Comparison of ENCODE assay signal across 1 cellular context in the genomic region with DNA sequence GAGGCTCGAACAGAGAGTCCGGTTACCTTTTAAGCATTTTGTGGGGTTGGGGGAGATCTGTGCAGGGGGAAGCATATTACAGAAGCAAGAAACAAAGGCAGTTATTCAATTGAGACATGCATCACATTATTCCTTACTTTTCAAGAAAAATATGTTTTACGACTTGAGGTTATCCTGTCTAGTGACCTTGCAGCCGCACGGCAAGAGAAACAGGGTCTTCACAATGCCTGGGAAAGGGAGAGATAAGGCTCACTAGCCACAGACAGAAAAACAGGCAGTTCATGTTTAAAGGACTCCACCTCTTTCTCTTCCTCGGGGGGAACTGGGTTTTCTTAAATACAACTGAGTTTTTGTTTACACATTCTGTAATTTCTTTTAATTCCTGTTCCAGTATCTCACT.
TF ChIP-seq lines count a peak whose summit lies in the region.

No MANE protein-coding gene starts in this region.

TF ChIP-seq in K562, 482 proteins besides CTCF, POLR2A, EP300 and RAD21 (continued from another document):
- TF ChIP-seq KDM4B (IDR thresholded peaks at IDR 0.05; ENCODE audit: borderline replicate concordance in 2 of 2, low read depth in 1 of 2) (no peak), SIX5 (IDR thresholded peaks at IDR 0.05; ENCODE audit: borderline replicate concordance in 1 of 2, insufficient read depth in 1 of 2, low read depth in 1 of 2, low read length in 2 of 2) (no peak), HNRNPUL1 (IDR thresholded peaks at IDR 0.05; ENCODE audit: low read length) (no peak), MTA2 (IDR thresholded peaks at IDR 0.05; ENCODE audit: low read depth) (peak; percentile 53; the same call in 1 of the 2 replicates), HNRNPK (IDR thresholded peaks at IDR 0.05; ENCODE audit: low read depth, low read length, poor library complexity, severe bottlenecking) (no peak), SIRT6 (IDR thresholded peaks at IDR 0.05; ENCODE audit: low read depth, low read length) (no peak), NFIC (IDR thresholded peaks at IDR 0.05) (peak; percentile 28; the same call in 1 of the 2 replicates), NFRKB (IDR thresholded peaks at IDR 0.05; ENCODE audit: low read depth) (no peak), CBFA2T3 (IDR thresholded peaks at IDR 0.05) (peak; percentile 76), ZSCAN32 (CRISPR knock-in tag; IDR thresholded peaks at IDR 0.05) (no peak), PTRF (tag; IDR thresholded peaks at IDR 0.05) (no peak), CREM (IDR thresholded peaks at IDR 0.05; ENCODE audit: low read depth) (peak; percentile 17; the same call in 1 of the 2 replicates), ZNF316 (IDR thresholded peaks at IDR 0.05) (no peak), HDAC8 (tag; IDR thresholded peaks at IDR 0.05) (no peak), ZNF354B (CRISPR knock-in tag; IDR thresholded peaks at IDR 0.05) (no peak), FOXA3 (CRISPR knock-in tag; conservative IDR thresholded peaks at IDR 0.05 in 1 of 2, IDR thresholded peaks at IDR 0.05 in 1 of 2) (no peak), SLC30A9 (CRISPR knock-in tag; IDR thresholded peaks at IDR 0.05) (no peak), POLR2H (tag; IDR thresholded peaks at IDR 0.05; ENCODE audit: low read depth) (0 out of 2 replicates have a peak, but pooled peaks have one; percentile 8), HDAC3 (IDR thresholded peaks at IDR 0.05; ENCODE audit: borderline replicate concordance, partially characterized antibody) (peak; percentile 27), KDM5B (IDR thresholded peaks at IDR 0.05; ENCODE audit: insufficient replicate concordance, low read depth, low read length) (no peak), ZNF124 (CRISPR knock-in tag; IDR thresholded peaks at IDR 0.05) (no peak), SIN3A (IDR thresholded peaks at IDR 0.05; ENCODE audit: borderline replicate concordance in 2 of 2, control insufficient read depth in 1 of 2, low read depth in 2 of 2, low read length in 2 of 2) (no peak), JUND (IDR thresholded peaks at IDR 0.05; ENCODE audit: borderline replicate concordance, low read depth, low read length) (no peak), JUND (tag; IDR thresholded peaks at IDR 0.05; ENCODE audit: borderline replicate concordance, low read depth, low read length) (no peak), PCBP1 (IDR thresholded peaks at IDR 0.05; ENCODE audit: low read depth, low read length, poor library complexity, severe bottlenecking) (no peak)
- TF ChIP-seq, protein P1, sequence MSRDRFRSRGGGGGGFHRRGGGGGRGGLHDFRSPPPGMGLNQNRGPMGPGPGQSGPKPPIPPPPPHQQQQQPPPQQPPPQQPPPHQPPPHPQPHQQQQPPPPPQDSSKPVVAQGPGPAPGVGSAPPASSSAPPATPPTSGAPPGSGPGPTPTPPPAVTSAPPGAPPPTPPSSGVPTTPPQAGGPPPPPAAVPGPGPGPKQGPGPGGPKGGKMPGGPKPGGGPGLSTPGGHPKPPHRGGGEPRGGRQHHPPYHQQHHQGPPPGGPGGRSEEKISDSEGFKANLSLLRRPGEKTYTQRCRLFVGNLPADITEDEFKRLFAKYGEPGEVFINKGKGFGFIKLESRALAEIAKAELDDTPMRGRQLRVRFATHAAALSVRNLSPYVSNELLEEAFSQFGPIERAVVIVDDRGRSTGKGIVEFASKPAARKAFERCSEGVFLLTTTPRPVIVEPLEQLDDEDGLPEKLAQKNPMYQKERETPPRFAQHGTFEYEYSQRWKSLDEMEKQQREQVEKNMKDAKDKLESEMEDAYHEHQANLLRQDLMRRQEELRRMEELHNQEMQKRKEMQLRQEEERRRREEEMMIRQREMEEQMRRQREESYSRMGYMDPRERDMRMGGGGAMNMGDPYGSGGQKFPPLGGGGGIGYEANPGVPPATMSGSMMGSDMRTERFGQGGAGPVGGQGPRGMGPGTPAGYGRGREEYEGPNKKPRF (IDR thresholded peaks at IDR 0.05; ENCODE audit: low read depth, low read length), result no peak
- TF ChIP-seq, protein P2, sequence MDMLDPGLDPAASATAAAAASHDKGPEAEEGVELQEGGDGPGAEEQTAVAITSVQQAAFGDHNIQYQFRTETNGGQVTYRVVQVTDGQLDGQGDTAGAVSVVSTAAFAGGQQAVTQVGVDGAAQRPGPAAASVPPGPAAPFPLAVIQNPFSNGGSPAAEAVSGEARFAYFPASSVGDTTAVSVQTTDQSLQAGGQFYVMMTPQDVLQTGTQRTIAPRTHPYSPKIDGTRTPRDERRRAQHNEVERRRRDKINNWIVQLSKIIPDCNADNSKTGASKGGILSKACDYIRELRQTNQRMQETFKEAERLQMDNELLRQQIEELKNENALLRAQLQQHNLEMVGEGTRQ (CRISPR knock-in tag; IDR thresholded peaks at IDR 0.05), result no peak
- TF ChIP-seq, protein P3, sequence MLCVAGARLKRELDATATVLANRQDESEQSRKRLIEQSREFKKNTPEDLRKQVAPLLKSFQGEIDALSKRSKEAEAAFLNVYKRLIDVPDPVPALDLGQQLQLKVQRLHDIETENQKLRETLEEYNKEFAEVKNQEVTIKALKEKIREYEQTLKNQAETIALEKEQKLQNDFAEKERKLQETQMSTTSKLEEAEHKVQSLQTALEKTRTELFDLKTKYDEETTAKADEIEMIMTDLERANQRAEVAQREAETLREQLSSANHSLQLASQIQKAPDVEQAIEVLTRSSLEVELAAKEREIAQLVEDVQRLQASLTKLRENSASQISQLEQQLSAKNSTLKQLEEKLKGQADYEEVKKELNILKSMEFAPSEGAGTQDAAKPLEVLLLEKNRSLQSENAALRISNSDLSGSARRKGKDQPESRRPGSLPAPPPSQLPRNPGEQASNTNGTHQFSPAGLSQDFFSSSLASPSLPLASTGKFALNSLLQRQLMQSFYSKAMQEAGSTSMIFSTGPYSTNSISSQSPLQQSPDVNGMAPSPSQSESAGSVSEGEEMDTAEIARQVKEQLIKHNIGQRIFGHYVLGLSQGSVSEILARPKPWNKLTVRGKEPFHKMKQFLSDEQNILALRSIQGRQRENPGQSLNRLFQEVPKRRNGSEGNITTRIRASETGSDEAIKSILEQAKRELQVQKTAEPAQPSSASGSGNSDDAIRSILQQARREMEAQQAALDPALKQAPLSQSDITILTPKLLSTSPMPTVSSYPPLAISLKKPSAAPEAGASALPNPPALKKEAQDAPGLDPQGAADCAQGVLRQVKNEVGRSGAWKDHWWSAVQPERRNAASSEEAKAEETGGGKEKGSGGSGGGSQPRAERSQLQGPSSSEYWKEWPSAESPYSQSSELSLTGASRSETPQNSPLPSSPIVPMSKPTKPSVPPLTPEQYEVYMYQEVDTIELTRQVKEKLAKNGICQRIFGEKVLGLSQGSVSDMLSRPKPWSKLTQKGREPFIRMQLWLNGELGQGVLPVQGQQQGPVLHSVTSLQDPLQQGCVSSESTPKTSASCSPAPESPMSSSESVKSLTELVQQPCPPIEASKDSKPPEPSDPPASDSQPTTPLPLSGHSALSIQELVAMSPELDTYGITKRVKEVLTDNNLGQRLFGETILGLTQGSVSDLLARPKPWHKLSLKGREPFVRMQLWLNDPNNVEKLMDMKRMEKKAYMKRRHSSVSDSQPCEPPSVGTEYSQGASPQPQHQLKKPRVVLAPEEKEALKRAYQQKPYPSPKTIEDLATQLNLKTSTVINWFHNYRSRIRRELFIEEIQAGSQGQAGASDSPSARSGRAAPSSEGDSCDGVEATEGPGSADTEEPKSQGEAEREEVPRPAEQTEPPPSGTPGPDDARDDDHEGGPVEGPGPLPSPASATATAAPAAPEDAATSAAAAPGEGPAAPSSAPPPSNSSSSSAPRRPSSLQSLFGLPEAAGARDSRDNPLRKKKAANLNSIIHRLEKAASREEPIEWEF (CRISPR knock-in tag; IDR thresholded peaks at IDR 0.05), result no peak
